In genomic region chr20:25280574-25281535, GRCh38 we compare ENCODE assay signal across 12 cellular contexts. TPM values are rescaled to one million over a fixed set of nuclear protein-coding genes. Genes with fewer than 3 reads are reported as not detected.
DNase-seq lines count a peak whose midpoint lies in the region; ATAC-seq and TF ChIP-seq lines count a peak whose summit lies in the region.
"Had no signal": no experiment of that assay in that cellular context is flagged by ENCODE, and none has a peak within 500 bp of the region (broad histone marks: within the 10 kb centered on the region; RNA-seq: fewer than 3 reads in every experiment).

No MANE protein-coding gene starts in this region.

- no peak overlapping the region for H3K27ac Mint-ChIP-seq in activated B cell treated with CpG ODN at 0.5 μM for 24 hours
- H3K27ac Mint-ChIP-seq: activated CD8-positive, alpha-beta memory T cell treated with anti-CD3 and anti-CD28 coated beads, Interleukin-2, amount 10 ng/mL, durations not matched to agents 7 days and 5 days had no signal

- no peaks in the 10 kb centered on the region for H3K9me3 ChIP-seq in left lung
- no peaks in the 10 kb centered on the region for H3K9me3 ChIP-seq in stomach
- H3K9me3 ChIP-seq: Caco-2, SJCRH30 had no signal

- no peaks in the 10 kb centered on the region for H3K27me3 Mint-ChIP-seq in activated B cell treated with CpG ODN at 0.5 μM for 24 hours
- H3K27me3 Mint-ChIP-seq: activated CD8-positive, alpha-beta memory T cell treated with anti-CD3 and anti-CD28 coated beads, Interleukin-2, amount 10 ng/mL, durations not matched to agents 7 days and 5 days; IgD-negative memory B cell had no signal

- peaks cover 59% of the 10 kb centered on the region for H3K36me3 Mint-ChIP-seq in activated B cell treated with CpG ODN at 0.5 μM for 24 hours (ENCODE audit: low read depth)

- no peaks in the 10 kb centered on the region for H3K27me3 ChIP-seq in left lung
- H3K27me3 ChIP-seq in stomach: no peaks in the 10 kb centered on the region
- H3K27me3 ChIP-seq: SJCRH30 had no signal

- intact Hi-C loops in activated B cell treated with CpG ODN at 0.5 μM for 24 hours (cut with micrococcal nuclease): no loop called here
- intact Hi-C loops in left lung (cut with DNase I): no loop called here
- intact Hi-C loops in stomach (cut with DNase I; ENCODE audit: low total_unique reads): no loop called here

- TF ChIP-seq EP300 in stomach (IDR thresholded peaks at IDR 0.05): no peak

- H3K27ac ChIP-seq in left lung (no peak overlapping the region), stomach (peak overlapping the region in 3 of 5 donors; percentile 34 to 43 (median 34))
- H3K27ac ChIP-seq: SJCRH30 had no signal

- CTCF ChIA-PET in activated B cell treated with CpG ODN at 0.5 μM for 24 hours (lab: Charles Lee): no interaction called here

- TF ChIP-seq CTCF in activated B cell treated with CpG ODN at 0.5 μM for 24 hours (IDR thresholded peaks at IDR 0.05) (no peak), left lung (IDR thresholded peaks at IDR 0.05) (no peak), stomach (IDR thresholded peaks at IDR 0.05) (no peak)

- H3K4me1 Mint-ChIP-seq in activated B cell treated with CpG ODN at 0.5 μM for 24 hours: peaks cover 27% of the 10 kb centered on the region
- H3K4me1 Mint-ChIP-seq: activated CD8-positive, alpha-beta memory T cell treated with anti-CD3 and anti-CD28 coated beads, Interleukin-2, amount 10 ng/mL, durations not matched to agents 7 days and 5 days had no signal

- H3K36me3 ChIP-seq in left lung (peaks cover 0 to 100% of the 10 kb centered on the region in 2 donors), stomach (peaks cover 74 to 100% (median 100%) of the 10 kb centered on the region in 4 donors)

- no peak for TF ChIP-seq POLR2A in stomach (IDR thresholded peaks at IDR 0.05)

- peak; percentile 12 for DNase-seq in activated B cell treated with CpG ODN at 0.5 μM for 24 hours
- peak; percentile 28 to 78 for DNase-seq in left lung
- DNase-seq in stomach: peak; percentile 7
- no peak for DNase-seq in D341Med (ENCODE audit: low spot score)
- no peak for DNase-seq in COR-L47 (lab: John Stamatoyannopoulos, UW)
- DNase-seq: activated CD8-positive, alpha-beta memory T cell treated with anti-CD3 and anti-CD28 coated beads, Interleukin-2, amount 10 ng/mL, durations not matched to agents 7 days and 5 days; NCI-H748 treated with DMSO at 0.1 percent for 48 hours had no signal

- no peak overlapping the region for H3K4me3 Mint-ChIP-seq in activated B cell treated with CpG ODN at 0.5 μM for 24 hours
- H3K4me3 Mint-ChIP-seq: activated CD8-positive, alpha-beta memory T cell treated with anti-CD3 and anti-CD28 coated beads, Interleukin-2, amount 10 ng/mL, durations not matched to agents 7 days and 5 days had no signal

- H3K4me1 ChIP-seq in left lung (no peaks in the 10 kb centered on the region), stomach (peaks cover 0 to 10% (median 3%) of the 10 kb centered on the region in 4 donors)
- H3K4me1 ChIP-seq: Caco-2 had no signal

- H3K4me3 ChIP-seq in left lung (no peak overlapping the region), stomach (no peak overlapping the region)
- H3K4me3 ChIP-seq: SJCRH30 had no signal

- 92 to 94% (median 93%) methylated on average over 16 to 33 of the region's 33 CpGs for WGBS in stomach, 5 donors

- POLR2A ChIA-PET in activated B cell treated with CpG ODN at 0.5 μM for 24 hours (lab: Charles Lee): interaction anchor here (0.6 to 1.0 kb wide), 3 partner anchors 33 to 38 kb away, joined by 3 to 5 read pairs (median 5); partner anchors contain the start of gene PYGB

- no peaks in the 10 kb centered on the region for H3K9me3 Mint-ChIP-seq in activated B cell treated with CpG ODN at 0.5 μM for 24 hours
- H3K9me3 Mint-ChIP-seq: IgD-negative memory B cell had no signal

- ATAC-seq in HG03442 (IDR thresholded peaks at IDR 0.05; ENCODE audit: unreplicated experiment): peak; percentile 2
- no peak for ATAC-seq in activated B cell treated with CpG ODN at 0.5 μM for 24 hours (ENCODE audit: low read depth)
- no peak for ATAC-seq in left lung
- ATAC-seq in HG02642 (IDR thresholded peaks at IDR 0.05; ENCODE audit: poor library complexity, unreplicated experiment): no peak
- ATAC-seq: activated CD8-positive, alpha-beta memory T cell treated with anti-CD3 and anti-CD28 coated beads, Interleukin-2, amount 10 ng/mL, durations not matched to agents 7 days and 5 days had no signal

RNA-seq across cellular contexts. Expression of gene PYGB, which starts 33.0 kb away (rescaled TPM):
- total RNA-seq in activated B cell treated with CpG ODN at 0.5 μM for 24 hours (21.5 and 23.5 TPM in 2 replicates), left lung (10 to 100 TPM; 78.2 to 81.3 TPM), stomach (100 to 1,000 TPM in 2 of 5 donors, 10 to 100 TPM in 3; 34.4 to 116 (median 78.8) TPM)
- 10 to 100 TPM; 23.1 to 34.0 (median 28.8) TPM for polyA plus RNA-seq in stomach

Comparison
In these comparisons a context has a peak if more than half of its experiments do, and no peak if none do; other contexts are left out.
1. DNase-seq: peak in activated B cell treated with CpG ODN at 0.5 μM for 24 hours (single experiment), left lung (2 of 2) and stomach (single experiment); none in D341Med (single experiment) and COR-L47 (single experiment).
2. H3K27ac ChIP-seq: peak in stomach (3 of 5); none in left lung (0 of 2).